Comparison of ENCODE assay signal across 1 cellular context in genomic region chr13:36787181-36787580, GRCh38.
TF ChIP-seq lines count a peak whose summit lies in the region.

No MANE protein-coding gene starts in this region.

TF ChIP-seq in WTC11, 78 proteins besides CTCF, POLR2A, EP300 and RAD21 (continued from another document):
- TF ChIP-seq, protein P1, sequence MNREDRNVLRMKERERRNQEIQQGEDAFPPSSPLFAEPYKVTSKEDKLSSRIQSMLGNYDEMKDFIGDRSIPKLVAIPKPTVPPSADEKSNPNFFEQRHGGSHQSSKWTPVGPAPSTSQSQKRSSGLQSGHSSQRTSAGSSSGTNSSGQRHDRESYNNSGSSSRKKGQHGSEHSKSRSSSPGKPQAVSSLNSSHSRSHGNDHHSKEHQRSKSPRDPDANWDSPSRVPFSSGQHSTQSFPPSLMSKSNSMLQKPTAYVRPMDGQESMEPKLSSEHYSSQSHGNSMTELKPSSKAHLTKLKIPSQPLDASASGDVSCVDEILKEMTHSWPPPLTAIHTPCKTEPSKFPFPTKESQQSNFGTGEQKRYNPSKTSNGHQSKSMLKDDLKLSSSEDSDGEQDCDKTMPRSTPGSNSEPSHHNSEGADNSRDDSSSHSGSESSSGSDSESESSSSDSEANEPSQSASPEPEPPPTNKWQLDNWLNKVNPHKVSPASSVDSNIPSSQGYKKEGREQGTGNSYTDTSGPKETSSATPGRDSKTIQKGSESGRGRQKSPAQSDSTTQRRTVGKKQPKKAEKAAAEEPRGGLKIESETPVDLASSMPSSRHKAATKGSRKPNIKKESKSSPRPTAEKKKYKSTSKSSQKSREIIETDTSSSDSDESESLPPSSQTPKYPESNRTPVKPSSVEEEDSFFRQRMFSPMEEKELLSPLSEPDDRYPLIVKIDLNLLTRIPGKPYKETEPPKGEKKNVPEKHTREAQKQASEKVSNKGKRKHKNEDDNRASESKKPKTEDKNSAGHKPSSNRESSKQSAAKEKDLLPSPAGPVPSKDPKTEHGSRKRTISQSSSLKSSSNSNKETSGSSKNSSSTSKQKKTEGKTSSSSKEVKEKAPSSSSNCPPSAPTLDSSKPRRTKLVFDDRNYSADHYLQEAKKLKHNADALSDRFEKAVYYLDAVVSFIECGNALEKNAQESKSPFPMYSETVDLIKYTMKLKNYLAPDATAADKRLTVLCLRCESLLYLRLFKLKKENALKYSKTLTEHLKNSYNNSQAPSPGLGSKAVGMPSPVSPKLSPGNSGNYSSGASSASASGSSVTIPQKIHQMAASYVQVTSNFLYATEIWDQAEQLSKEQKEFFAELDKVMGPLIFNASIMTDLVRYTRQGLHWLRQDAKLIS (CRISPR knock-in tag; IDR thresholded peaks at IDR 0.05; ENCODE audit: borderline replicate concordance) = no peak
- TF ChIP-seq E2F5 (CRISPR knock-in tag; IDR thresholded peaks at IDR 0.05) (no peak), NR2C2 (CRISPR knock-in tag; IDR thresholded peaks at IDR 0.05) (no peak), ZNF423 (CRISPR knock-in tag; IDR thresholded peaks at IDR 0.05) (no peak)
TF ChIP-seq in WTC11: peak in this region for 0.
